Comparison of ENCODE assay signal across 14 cellular contexts in the genomic region with DNA sequence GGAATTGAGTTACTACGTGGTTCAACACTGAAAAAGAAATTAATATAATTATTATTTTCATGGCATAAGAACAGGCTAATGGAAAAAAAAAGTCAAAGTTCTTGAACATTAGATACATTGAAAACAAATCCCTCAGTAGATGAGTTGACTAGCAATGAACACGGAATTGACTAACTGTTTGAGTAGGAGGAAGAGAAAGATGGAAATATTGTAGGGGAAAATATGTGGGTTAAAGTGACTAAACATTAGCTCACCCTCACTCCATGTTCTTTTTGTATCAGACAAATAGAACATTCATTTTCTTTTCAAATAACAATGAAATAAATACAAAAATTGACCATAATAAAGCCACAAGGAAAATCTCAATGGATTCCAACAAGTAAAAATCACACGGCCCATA.
"Had no signal": no experiment of that assay in that cellular context is flagged by ENCODE, and none has a peak within 500 bp of the region (broad histone marks: within the 10 kb centered on the region; RNA-seq: fewer than 3 reads in every experiment).

No MANE protein-coding gene starts in this region.

- DNase-seq: activated CD4-positive, CD25-positive, alpha-beta regulatory T cell treated with anti-CD3 and anti-CD28 coated beads, Interleukin-2, amount 50 U/mL, for 72 hours; activated T-cell treated with anti-CD3 and anti-CD28 coated beads, Interleukin-2, amount 50 U/mL, for 24 hours; brain microvascular endothelial cell; cerebellar nuclear complex; effector memory CD4-positive, alpha-beta T cell; kidney glomerular epithelial cell; occipital lobe; right cardiac atrium; stimulated activated CD4-positive, alpha-beta T cell treated with anti-CD3 and anti-CD28 coated beads, Interleukin-1b, Interleukin-23, amount 100 ng/mL, for 48 hours; stimulated activated naive CD8-positive, alpha-beta T cell treated with anti-CD3 and anti-CD28 coated beads, Interleukin-15, amount 100 ng/mL, for 72 hours; testis; upper lobe of left lung had no signal

- H3K9me3 ChIP-seq: prostate gland, testis, upper lobe of left lung had no signal

- H3K36me3 ChIP-seq: brain microvascular endothelial cell, prostate gland, upper lobe of left lung had no signal

- H3K4me1 ChIP-seq: prostate gland, testis, upper lobe of left lung had no signal

- H3K27ac ChIP-seq: brain microvascular endothelial cell, prostate gland, testis, upper lobe of left lung had no signal

- H3K27me3 ChIP-seq: brain microvascular endothelial cell, testis, upper lobe of left lung had no signal

- H3K4me3 ChIP-seq: prostate gland, testis, upper lobe of left lung had no signal

- ATAC-seq: activated naive CD4-positive, alpha-beta T cell treated with anti-CD3 and anti-CD28 coated beads, Interleukin-2, amount 50 U/mL, for 72 hours; right cardiac atrium; stimulated activated naive CD8-positive, alpha-beta T cell treated with anti-CD3 and anti-CD28 coated beads, Interleukin-15, amount 100 ng/mL, for 72 hours had no signal
